Comparison of ENCODE assay signal across 8 cellular contexts in the genomic region with DNA sequence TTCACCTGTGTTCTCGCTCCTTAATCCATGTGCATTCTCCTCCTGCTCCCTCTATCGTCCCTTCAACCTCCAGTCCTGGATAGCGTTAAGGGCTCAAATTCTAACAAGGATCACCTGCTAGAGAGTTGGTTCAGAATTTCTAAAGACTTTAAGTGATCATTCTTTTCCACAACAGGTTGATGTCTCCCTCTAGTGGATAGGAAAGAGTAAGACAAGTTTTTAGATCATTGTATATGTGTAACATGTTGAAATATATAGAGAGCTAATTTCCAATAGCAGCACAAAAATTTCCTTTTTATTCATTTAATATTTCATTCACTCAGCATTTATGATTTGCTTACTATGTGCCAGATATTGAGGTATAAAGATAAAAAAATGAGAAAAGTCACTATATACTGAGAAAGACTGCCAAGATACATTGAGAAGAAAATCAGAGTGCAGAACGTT. TPM values are rescaled to one million over a fixed set of nuclear protein-coding genes. Genes with fewer than 3 reads are reported as not detected.
A peak's percentile ranks its signal among the peaks of the same experiment; 100 is the strongest.
DNase-seq lines count a peak whose midpoint lies in the region; ATAC-seq and TF ChIP-seq lines count a peak whose summit lies in the region.

No MANE protein-coding gene starts in this region.

- CTCF ChIA-PET in PC-3 (lab: Charles Lee): interaction anchor here (0.5 to 3.0 kb wide), 26 partner anchors 8 to 936 kb away, joined by 3 to 44 read pairs (median 4); no protein-coding TSS in a partner anchor

- 27 to 33% methylated on average over 4 of the region's 4 CpGs for WGBS in lung, 2 donors

- POLR2A ChIA-PET in PC-3 (lab: Charles Lee; ENCODE audit: unreplicated experiment): interaction anchor here (0.6 kb wide), 1 partner anchor 1611 kb away, joined by 4 read pairs; no protein-coding TSS in a partner anchor

- BruUV-seq in PC-3 (replicated peaks; lab: Mats Ljungman, UMichigan): no TSS peak

- H3K4me1 ChIP-seq in Karpas-422 (ENCODE audit: low read length): no peaks in the 10 kb centered on the region
- no peaks in the 10 kb centered on the region for H3K4me1 ChIP-seq in PC-3 (ENCODE audit: insufficient read depth, low read length)
- no peaks in the 10 kb centered on the region for H3K4me1 ChIP-seq in lung (ENCODE audit: control insufficient read depth in 2 of 2, insufficient read depth in 2 of 2, low read length in 2 of 2)

- H3K27me3 ChIP-seq in Karpas-422 (ENCODE audit: low read length): no peaks in the 10 kb centered on the region
- H3K27me3 ChIP-seq in PC-3 (ENCODE audit: low read length): no peaks in the 10 kb centered on the region
- no peaks in the 10 kb centered on the region for H3K27me3 ChIP-seq in lung (ENCODE audit: control insufficient read depth, insufficient read depth)

- no peaks in the 10 kb centered on the region for H3K79me2 ChIP-seq in Karpas-422 (ENCODE audit: low read length)
- H3K79me2 ChIP-seq in PC-3 (ENCODE audit: low read length): no peaks in the 10 kb centered on the region

- H3K27ac ChIP-seq in Karpas-422 (ENCODE audit: low read length) (no peak overlapping the region), PC-3 (ENCODE audit: low read length) (no peak overlapping the region), lung (ENCODE audit: low read depth in 1 of 2, low read length in 1 of 2) (no peak overlapping the region)

- intact Hi-C loops in PC-3 (cut with micrococcal nuclease): loop anchor here (1.0 kb wide), 4 partner anchors 166 to 504 kb away; no protein-coding TSS in a partner anchor

- peak; percentile 13 for DNase-seq in GM04503 (ENCODE audit: low read depth)
- peak; percentile 92 for DNase-seq in Karpas-422
- peak; percentile 82 for DNase-seq in PC-3
- DNase-seq in dedifferentiated amniotic fluid mesenchymal stem cell (ENCODE audit: extremely low spot score): peak; percentile 65
- DNase-seq in lung (ENCODE audit: low spot score): no peak
- no peak for DNase-seq in GM19240 (ENCODE audit: insufficient read length, low spot score)
- DNase-seq in activated gamma-delta T cell (lab: John Stamatoyannopoulos, UW): no peak

- H3K9ac ChIP-seq in Karpas-422 (ENCODE audit: low read length) (no peak overlapping the region), PC-3 (ENCODE audit: low read length) (no peak overlapping the region)

- H3K36me3 ChIP-seq in Karpas-422 (ENCODE audit: insufficient read depth, low read length) (no peaks in the 10 kb centered on the region), PC-3 (ENCODE audit: low read depth, low read length) (no peaks in the 10 kb centered on the region), lung (ENCODE audit: control insufficient read depth in 2 of 2, insufficient read depth in 2 of 2, low read length in 2 of 2) (no peaks in the 10 kb centered on the region)

- no peaks in the 10 kb centered on the region for H3F3A ChIP-seq in PC-3 (ENCODE audit: low read length, unreplicated experiment)

- H3K9me3 ChIP-seq in Karpas-422 (ENCODE audit: low read length): no peaks in the 10 kb centered on the region
- H3K9me3 ChIP-seq in PC-3 (ENCODE audit: low read length): no peaks in the 10 kb centered on the region
- no peaks in the 10 kb centered on the region for H3K9me3 ChIP-seq in lung (ENCODE audit: control insufficient read depth in 2 of 2, insufficient read depth in 1 of 2, low read length in 1 of 2)

- H3K4me3 ChIP-seq in Karpas-422 (ENCODE audit: low read length): no peak overlapping the region
- no peak overlapping the region for H3K4me3 ChIP-seq in PC-3 (ENCODE audit: low read length)
- H3K4me3 ChIP-seq in lung: no peak overlapping the region

- no peak overlapping the region for H3K4me2 ChIP-seq in Karpas-422 (ENCODE audit: low read depth, low read length, poor library complexity, severe bottlenecking)
- H3K4me2 ChIP-seq in PC-3 (ENCODE audit: low read length): no peak overlapping the region

- H3K9me2 ChIP-seq in Karpas-422 (replicated peaks; ENCODE audit: insufficient read depth, low read length) (no peaks in the 10 kb centered on the region), PC-3 (replicated peaks; ENCODE audit: low read length) (no peaks in the 10 kb centered on the region)

- H2AFZ ChIP-seq in Karpas-422 (ENCODE audit: low read length) (no peak overlapping the region), PC-3 (ENCODE audit: low read length) (no peak overlapping the region)

- no peaks in the 10 kb centered on the region for H4K20me1 ChIP-seq in Karpas-422 (ENCODE audit: insufficient read depth, low read depth, low read length)
- H4K20me1 ChIP-seq in PC-3 (ENCODE audit: low read length): no peaks in the 10 kb centered on the region

- peak; percentile 97 for TF ChIP-seq CTCF in PC-3 (conservative IDR thresholded peaks at IDR 0.05; ENCODE audit: low read depth, low read length)
- peak; percentile 67 for TF ChIP-seq CTCF in lung (IDR thresholded peaks at IDR 0.05; ENCODE audit: control extremely low read depth, extremely low read depth)

- ATAC-seq in PC-3 (peak; percentile 96), lung (ENCODE audit: insufficient read depth, low FRiP score) (peak; percentile 75), HG03095 (IDR thresholded peaks at IDR 0.05; ENCODE audit: unreplicated experiment) (no peak)

RNA-seq across cellular contexts. Expression of gene ESR2, which starts 9.3 kb away (rescaled TPM):
- 87.8 and 101 TPM in 2 replicates for total RNA-seq in Karpas-422 (2014; rRNA removed; shearing (Covaris generic); ENCODE audit: low replicate concordance)
- total RNA-seq in PC-3 (2014; rRNA removed) (0.18 and 0.35 TPM in 2 replicates), lung (1 to 10 TPM in 1 of 2 donors, under 1 TPM in 1; 0.55 to 3.4 TPM)
- under 1 TPM; 0.11 to 0.20 TPM for polyA plus RNA-seq in lung

Comparison
In these comparisons a context has a peak if more than half of its experiments do, and no peak if none do; other contexts are left out.
1. DNase-seq: peak in GM04503 (single experiment), Karpas-422 (single experiment), PC-3 (single experiment) and dedifferentiated amniotic fluid mesenchymal stem cell (single experiment); none in lung (single experiment), GM19240 (single experiment) and activated gamma-delta T cell (single experiment).
2. RNA of gene ESR2, which starts 9.3 kb away (total RNA-seq): 87.8 to 101 TPM in Karpas-422; 0.55 to 3.4 TPM in lung and 0.18 to 0.35 TPM in PC-3; every median in the first group is over 10 times any median in the second.